8 cellular contexts compared by ENCODE assay signal in genomic region chr5:102753889-102754498, GRCh38. TPM values are rescaled to one million over a fixed set of nuclear protein-coding genes. Genes with fewer than 3 reads are reported as not detected.
A peak's percentile ranks its signal among the peaks of the same experiment; 100 is the strongest.
DNase-seq lines count a peak whose midpoint lies in the region; ATAC-seq and TF ChIP-seq lines count a peak whose summit lies in the region.

No MANE protein-coding gene starts in this region.

- H3K4me3 ChIP-seq in GM23338 (peak overlapping the region; percentile 92), gastrocnemius medialis (peak overlapping the region; percentile 63 to 97 (median 88))

- H3F3A ChIP-seq in GM23338 (replicated peaks; ENCODE audit: low read depth), result no peaks in the 10 kb centered on the region; the same call in 1 of the 2 replicates

- no peaks in the 10 kb centered on the region for H3K9me3 ChIP-seq in gastrocnemius medialis

- TF ChIP-seq POLR2A in gastrocnemius medialis (IDR thresholded peaks at IDR 0.05), result no peak

- in situ Hi-C loops in gastrocnemius medialis (cut with MboI; ENCODE audit: low sequenced_read_pairs in 4 of 4), result no loop called here

- POLR2A ChIA-PET in activated B cell treated with CpG ODN at 0.5 μM for 24 hours (lab: Charles Lee), result interaction anchor here (0.7 to 1.2 kb wide), 2 partner anchors 200 to 366 kb away, joined by 3 to 4 read pairs; partner anchors contain the start of genes GIN1 and PPIP5K2

- peaks cover 29% of the 10 kb centered on the region for H3K27me3 Mint-ChIP-seq in GM23338 (ENCODE audit: insufficient read depth, low read depth, poor library complexity)
- H3K27me3 Mint-ChIP-seq in activated B cell treated with CpG ODN at 0.5 μM for 24 hours, result peaks cover 15% of the 10 kb centered on the region

- H3K9me2 ChIP-seq in GM23338 (ENCODE audit: insufficient read depth), result no peaks in the 10 kb centered on the region

- H3K27me3 ChIP-seq in GM23338 (ENCODE audit: insufficient read depth) (peaks cover 26% of the 10 kb centered on the region), foreskin keratinocyte (no peaks in the 10 kb centered on the region), gastrocnemius medialis (no peaks in the 10 kb centered on the region)

- H3K4me1 Mint-ChIP-seq in GM23338 (peaks cover 50% of the 10 kb centered on the region), activated B cell treated with CpG ODN at 0.5 μM for 24 hours (peaks cover 22% of the 10 kb centered on the region)

- H3K27ac Mint-ChIP-seq in GM23338, result no peak overlapping the region
- no peak overlapping the region for H3K27ac Mint-ChIP-seq in activated B cell treated with CpG ODN at 0.5 μM for 24 hours

- peaks cover 40% of the 10 kb centered on the region for H3K4me1 ChIP-seq in GM23338 (ENCODE audit: insufficient read depth)
- H3K4me1 ChIP-seq in foreskin keratinocyte, result peaks cover 16% of the 10 kb centered on the region
- H3K4me1 ChIP-seq in gastrocnemius medialis, result peaks cover 27% of the 10 kb centered on the region in 2 donors

- CTCF ChIA-PET in activated B cell treated with CpG ODN at 0.5 μM for 24 hours (lab: Charles Lee), result no interaction called here

- no peak for TF ChIP-seq CTCF in GM23338 (conservative IDR thresholded peaks at IDR 0.05; ENCODE audit: low read depth in 2 of 2)
- no peak for TF ChIP-seq CTCF in activated B cell treated with CpG ODN at 0.5 μM for 24 hours (IDR thresholded peaks at IDR 0.05)
- no peak for TF ChIP-seq CTCF in foreskin keratinocyte (conservative IDR thresholded peaks at IDR 0.05)
- no peak for TF ChIP-seq CTCF in gastrocnemius medialis (IDR thresholded peaks at IDR 0.05 in 4 of 5, conservative IDR thresholded peaks at IDR 0.05 in 1 of 5)

- DNase-seq in GM23338 (ENCODE audit: low spot score) (peak; percentile 27), activated B cell treated with CpG ODN at 0.5 μM for 24 hours (no peak), foreskin keratinocyte (peak in 1 of 2 donors; percentile 13), gastrocnemius medialis (no peak), AG20443 (ENCODE audit: low spot score) (no peak), dermis blood vessel endothelial cell (no peak), COLO829 (ENCODE audit: low spot score) (no peak)

- intact Hi-C loops in activated B cell treated with CpG ODN at 0.5 μM for 24 hours (cut with micrococcal nuclease) (no loop called here), gastrocnemius medialis (cut with DNase I; ENCODE audit: low total_unique reads) (loop anchor here (10.0 kb wide), 2 partner anchors 111 to 511 kb away; no protein-coding TSS in a partner anchor)

- H2AFZ ChIP-seq in GM23338, result peak overlapping the region; percentile 96

- H3K27ac ChIP-seq in GM23338 (ENCODE audit: low read depth) (peak overlapping the region; percentile 46; the same call in 1 of the 2 replicates), foreskin keratinocyte (peak overlapping the region; percentile 75), gastrocnemius medialis (peak overlapping the region in 3 of 4 donors; percentile 88 to 97 (median 92))

- ATAC-seq in GM23338 (peak; percentile 12), activated B cell treated with CpG ODN at 0.5 μM for 24 hours (ENCODE audit: low read depth) (no peak), foreskin keratinocyte (no peak), gastrocnemius medialis (no peak), HG02623 (IDR thresholded peaks at IDR 0.05; ENCODE audit: unreplicated experiment) (no peak)

- peaks cover 12% of the 10 kb centered on the region for H3K36me3 Mint-ChIP-seq in GM23338 (ENCODE audit: low read depth)
- H3K36me3 Mint-ChIP-seq in activated B cell treated with CpG ODN at 0.5 μM for 24 hours (ENCODE audit: low read depth), result peaks cover 2% of the 10 kb centered on the region

- H3K4me3 Mint-ChIP-seq in GM23338 (peak overlapping the region; percentile 96), activated B cell treated with CpG ODN at 0.5 μM for 24 hours (peak overlapping the region; percentile 91)

- H3K36me3 ChIP-seq in GM23338 (ENCODE audit: insufficient read depth) (no peaks in the 10 kb centered on the region), gastrocnemius medialis (no peaks in the 10 kb centered on the region)

- peaks cover 26% of the 10 kb centered on the region for H3K79me2 ChIP-seq in GM23338 (replicated peaks; ENCODE audit: insufficient read depth)

- H3K4me2 ChIP-seq in GM23338, result peak overlapping the region; percentile 99

- H3K9me3 Mint-ChIP-seq in GM23338 (peaks cover 9% of the 10 kb centered on the region; the same call in 2 of the 3 replicates), activated B cell treated with CpG ODN at 0.5 μM for 24 hours (no peaks in the 10 kb centered on the region)

- no peaks in the 10 kb centered on the region for H4K20me1 ChIP-seq in GM23338 (replicated peaks; ENCODE audit: insufficient read depth)

TF ChIP-seq in GM23338, 12 proteins besides CTCF, POLR2A, EP300 and RAD21 (continues in another document):
- TF ChIP-seq, protein P1, sequence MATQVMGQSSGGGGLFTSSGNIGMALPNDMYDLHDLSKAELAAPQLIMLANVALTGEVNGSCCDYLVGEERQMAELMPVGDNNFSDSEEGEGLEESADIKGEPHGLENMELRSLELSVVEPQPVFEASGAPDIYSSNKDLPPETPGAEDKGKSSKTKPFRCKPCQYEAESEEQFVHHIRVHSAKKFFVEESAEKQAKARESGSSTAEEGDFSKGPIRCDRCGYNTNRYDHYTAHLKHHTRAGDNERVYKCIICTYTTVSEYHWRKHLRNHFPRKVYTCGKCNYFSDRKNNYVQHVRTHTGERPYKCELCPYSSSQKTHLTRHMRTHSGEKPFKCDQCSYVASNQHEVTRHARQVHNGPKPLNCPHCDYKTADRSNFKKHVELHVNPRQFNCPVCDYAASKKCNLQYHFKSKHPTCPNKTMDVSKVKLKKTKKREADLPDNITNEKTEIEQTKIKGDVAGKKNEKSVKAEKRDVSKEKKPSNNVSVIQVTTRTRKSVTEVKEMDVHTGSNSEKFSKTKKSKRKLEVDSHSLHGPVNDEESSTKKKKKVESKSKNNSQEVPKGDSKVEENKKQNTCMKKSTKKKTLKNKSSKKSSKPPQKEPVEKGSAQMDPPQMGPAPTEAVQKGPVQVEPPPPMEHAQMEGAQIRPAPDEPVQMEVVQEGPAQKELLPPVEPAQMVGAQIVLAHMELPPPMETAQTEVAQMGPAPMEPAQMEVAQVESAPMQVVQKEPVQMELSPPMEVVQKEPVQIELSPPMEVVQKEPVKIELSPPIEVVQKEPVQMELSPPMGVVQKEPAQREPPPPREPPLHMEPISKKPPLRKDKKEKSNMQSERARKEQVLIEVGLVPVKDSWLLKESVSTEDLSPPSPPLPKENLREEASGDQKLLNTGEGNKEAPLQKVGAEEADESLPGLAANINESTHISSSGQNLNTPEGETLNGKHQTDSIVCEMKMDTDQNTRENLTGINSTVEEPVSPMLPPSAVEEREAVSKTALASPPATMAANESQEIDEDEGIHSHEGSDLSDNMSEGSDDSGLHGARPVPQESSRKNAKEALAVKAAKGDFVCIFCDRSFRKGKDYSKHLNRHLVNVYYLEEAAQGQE (IDR thresholded peaks at IDR 0.05; ENCODE audit: unreplicated experiment), result no peak
- TF ChIP-seq CREB1 (CRISPR knock-in tag; IDR thresholded peaks at IDR 0.05; ENCODE audit: low read depth) (no peak), ETS1 (IDR thresholded peaks at IDR 0.05) (no peak), POLR2AphosphoS5 (IDR thresholded peaks at IDR 0.05; ENCODE audit: low read depth) (no peak)

RNA-seq across cellular contexts. Expression of gene PAM, which starts 1.1 kb away (rescaled TPM):
- total RNA-seq in GM23338 (2014; rRNA removed; shearing (Covaris generic)), result 65.8 and 79.4 TPM in 2 replicates
- polyA plus RNA-seq in GM23338 (2016; fragmentation: Nextera tagmentation; extraction: Ambion mirVana) (33.9 and 34.9 TPM in 2 replicates), foreskin keratinocyte (37.4 and 38.3 TPM in 2 replicates)
- total RNA-seq in activated B cell treated with CpG ODN at 0.5 μM for 24 hours (14.8 and 19.0 TPM in 2 replicates), foreskin keratinocyte (56.6 and 63.3 TPM in 2 replicates), gastrocnemius medialis (100 to 1,000 TPM; 102 to 210 (median 172) TPM), dermis blood vessel endothelial cell (264 and 271 TPM in 2 replicates)
